In genomic region chr9:88992556-88992955, GRCh38 we compare ENCODE assay signal across 11 cellular contexts. TPM values are rescaled to one million over a fixed set of nuclear protein-coding genes. Genes with fewer than 3 reads are reported as not detected.
A peak's percentile ranks its signal among the peaks of the same experiment; 100 is the strongest.
DNase-seq lines count a peak whose midpoint lies in the region; ATAC-seq and TF ChIP-seq lines count a peak whose summit lies in the region.
"Had no signal": no experiment of that assay in that cellular context is flagged by ENCODE, and none has a peak within 500 bp of the region (broad histone marks: within the 10 kb centered on the region; RNA-seq: fewer than 3 reads in every experiment).

No MANE protein-coding gene starts in this region.

- no peak for TF ChIP-seq POLR2A in spleen (IDR thresholded peaks at IDR 0.05)

- H3K27ac ChIP-seq in HEK293 (ENCODE audit: extremely low read depth, low read depth, low read length) (no peak overlapping the region), iPS-20b (ENCODE audit: low read length) (no peak overlapping the region), spleen (peak overlapping the region in 3 of 8 donors; percentile 79 to 87 (median 82))

- ATAC-seq in HG02852 (IDR thresholded peaks at IDR 0.05; ENCODE audit: unreplicated experiment) (no peak), GM18909 (IDR thresholded peaks at IDR 0.05; ENCODE audit: poor library complexity, unreplicated experiment) (no peak)
- ATAC-seq: activated naive CD4-positive, alpha-beta T cell treated with anti-CD3 and anti-CD28 coated beads, Interleukin-2, amount 50 U/mL, for 72 hours had no signal

- intact Hi-C loops in spleen (cut with DNase I; ENCODE audit: low total_unique reads) = no loop called here

- H3K4me1 ChIP-seq in HEK293 (ENCODE audit: control insufficient read depth, insufficient read depth, low read length) = peaks cover 5% of the 10 kb centered on the region; the same call in 1 of the 2 replicates
- peaks cover 43% of the 10 kb centered on the region for H3K4me1 ChIP-seq in adipocyte (ENCODE audit: control insufficient read depth, insufficient read depth, low read length)
- H3K4me1 ChIP-seq in iPS-20b (ENCODE audit: insufficient read depth, low read length) = peaks cover 11% of the 10 kb centered on the region
- peaks cover 12 to 88% (median 34%) of the 10 kb centered on the region in 6 donors for H3K4me1 ChIP-seq in spleen

- H3K9me3 ChIP-seq in HEK293 (ENCODE audit: control insufficient read depth, insufficient read depth, low read depth, low read length) (no peaks in the 10 kb centered on the region), adipocyte (ENCODE audit: control insufficient read depth, low read length) (no peaks in the 10 kb centered on the region), iPS-20b (ENCODE audit: insufficient read depth, low read depth, low read length) (no peaks in the 10 kb centered on the region), spleen (no peaks in the 10 kb centered on the region)

- POLR2A ChIA-PET in HEK293 (lab: Yijun Ruan, JAX) = no interaction called here

- H3K36me3 ChIP-seq in HEK293 (ENCODE audit: control insufficient read depth in 2 of 2, insufficient read depth in 1 of 2, low read length in 2 of 2) (peaks cover 0 to 15% of the 10 kb centered on the region in 2 experiments; a peak in 1 of 3 replicates), adipocyte (ENCODE audit: control insufficient read depth, insufficient read depth, low read length, severe bottlenecking) (no peaks in the 10 kb centered on the region), iPS-20b (ENCODE audit: insufficient read depth, low read depth, low read length) (peaks cover 3% of the 10 kb centered on the region; the same call in 1 of the 2 replicates), spleen (peaks cover 0 to 17% (median 0%) of the 10 kb centered on the region in 6 donors)
- H3K36me3 ChIP-seq: WERI-Rb-1 had no signal

- no peak for TF ChIP-seq CTCF in HEK293 (tag by site-specific recombination; IDR thresholded peaks at IDR 0.05)
- TF ChIP-seq CTCF in spleen (IDR thresholded peaks at IDR 0.05 in 8 of 11, conservative IDR thresholded peaks at IDR 0.05 in 3 of 11) = no peak

- H3K9ac ChIP-seq in adipocyte (ENCODE audit: low read length) = peak overlapping the region; percentile 80
- H3K9ac ChIP-seq in iPS-20b (ENCODE audit: low read depth, low read length) = no peak overlapping the region

- CTCF ChIA-PET in HEK293 (lab: Yijun Ruan, JAX) = interaction anchor here (0.5 to 0.9 kb wide), 4 partner anchors 8 to 356 kb away, joined by 3 to 5 read pairs (median 4); no protein-coding TSS in a partner anchor

- H3K27me3 ChIP-seq in adipocyte (replicated peaks; ENCODE audit: control insufficient read depth, insufficient read depth, low read length) = no peaks in the 10 kb centered on the region
- H3K27me3 ChIP-seq in iPS-20b (ENCODE audit: insufficient read depth, low read length) = peaks cover 34% of the 10 kb centered on the region
- peaks cover 0 to 52% (median 8%) of the 10 kb centered on the region in 7 donors for H3K27me3 ChIP-seq in spleen (replicated peaks in 1 of 7)

- DNase-seq in adipocyte (ENCODE audit: low read depth) (peak; percentile 25), spleen (no peak), hypothalamus (lab: John Stamatoyannopoulos, UW) (no peak), NCI-H510A treated with DMSO at 0.1 percent for 48 hours (lab: John Stamatoyannopoulos, UW) (no peak)
- DNase-seq: MM.1S, WERI-Rb-1 had no signal

- H3K4me3 ChIP-seq in HEK293 (ENCODE audit: low read depth, low read length) (peak overlapping the region; percentile 74; the same call in 1 of the 2 replicates), adipocyte (ENCODE audit: low read length) (peak overlapping the region; percentile 88), iPS-20b (ENCODE audit: low read length) (peak overlapping the region; percentile 96; the same call in 1 of the 2 replicates), spleen (peak overlapping the region; percentile 47 to 80 (median 68))

- WGBS in spleen, 5 donors = 68 to 89% (median 78%) methylated on average over 4 of the region's 4 CpGs

TF ChIP-seq in HEK293, 187 proteins besides CTCF, POLR2A, EP300 and RAD21 (continues in another document):
- TF ChIP-seq ZNF645 (tag by site-specific recombination; IDR thresholded peaks at IDR 0.05) = no peak
- no peak for TF ChIP-seq IKZF3 (tag by site-specific recombination; IDR thresholded peaks at IDR 0.05)
- TF ChIP-seq TSHZ1 (tag by site-specific recombination; IDR thresholded peaks at IDR 0.05; ENCODE audit: borderline replicate concordance) = no peak
- TF ChIP-seq ZNF621 (tag by site-specific recombination; IDR thresholded peaks at IDR 0.05) = no peak
- no peak for TF ChIP-seq MYNN (tag by site-specific recombination; IDR thresholded peaks at IDR 0.05; ENCODE audit: borderline replicate concordance)
- TF ChIP-seq ZNF654 (tag by site-specific recombination; IDR thresholded peaks at IDR 0.05; ENCODE audit: low read depth) = no peak
- TF ChIP-seq ZNF155 (tag by site-specific recombination; IDR thresholded peaks at IDR 0.05) = no peak
- no peak for TF ChIP-seq ZNF184 (tag by site-specific recombination; IDR thresholded peaks at IDR 0.05)
- TF ChIP-seq ZNF350 (tag by site-specific recombination; IDR thresholded peaks at IDR 0.05) = no peak
- no peak for TF ChIP-seq ZBTB48 (tag by site-specific recombination; IDR thresholded peaks at IDR 0.05)
- no peak for TF ChIP-seq ZNF169 (tag by site-specific recombination; IDR thresholded peaks at IDR 0.05)
- no peak for TF ChIP-seq ZNF280D (tag by site-specific recombination; IDR thresholded peaks at IDR 0.05)
- no peak for TF ChIP-seq ZNF449 (tag by site-specific recombination; IDR thresholded peaks at IDR 0.05)

RNA-seq across cellular contexts. Expression of gene S1PR3, which starts 1.3 kb away (rescaled TPM):
- total RNA-seq in spleen = 10 to 100 TPM; 28.9 to 50.9 (median 39.9) TPM
- polyA plus RNA-seq in spleen = 10 to 100 TPM in 2 of 3 donors, 1 to 10 TPM in 1; 6.4 to 18.2 (median 13.6) TPM
